9 cellular contexts compared by ENCODE assay signal in the genomic region with DNA sequence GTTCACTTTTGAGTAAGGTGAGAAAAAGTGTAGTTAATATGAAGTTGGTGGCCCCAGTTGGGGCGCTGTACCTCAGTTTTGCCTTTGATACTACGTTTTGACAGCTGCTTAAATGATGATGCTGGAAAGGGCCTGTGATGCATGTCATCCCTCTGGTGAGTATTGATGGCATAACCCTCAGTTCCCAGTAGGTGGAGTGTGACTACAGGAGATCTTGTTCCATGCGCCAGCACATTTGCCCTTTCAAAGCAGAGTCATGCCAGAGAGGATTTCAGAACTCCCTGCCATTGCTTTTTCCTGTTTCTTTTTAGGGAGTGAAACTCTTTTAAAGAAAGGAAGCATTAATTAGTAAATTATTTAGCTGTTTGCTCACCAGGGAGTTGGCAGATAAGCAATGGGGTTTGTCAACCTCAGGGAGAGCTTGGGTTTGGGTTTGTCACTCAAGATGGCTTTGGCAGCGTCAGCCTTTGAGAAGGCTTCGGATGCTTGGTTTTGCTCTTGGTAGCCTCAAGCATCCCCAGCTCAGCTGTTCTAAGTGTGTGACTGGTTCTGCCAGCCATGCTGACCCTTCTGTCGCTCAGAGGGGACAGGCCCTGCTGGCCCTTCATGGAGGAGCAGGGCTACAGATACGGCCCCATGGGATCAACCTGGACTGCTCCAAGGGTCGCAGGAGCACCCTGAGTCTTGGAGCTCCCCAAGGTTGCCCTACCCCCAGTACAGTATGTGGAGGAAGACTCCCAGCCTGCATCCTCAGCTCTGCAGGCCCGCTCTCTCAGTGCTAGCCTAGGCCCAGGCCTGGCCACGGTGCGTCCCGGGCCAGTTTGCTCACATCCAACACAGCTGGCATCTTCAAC. TPM values are rescaled to one million over a fixed set of nuclear protein-coding genes. Genes with fewer than 3 reads are reported as not detected.
DNase-seq lines count a peak whose midpoint lies in the region; ATAC-seq, FAIRE-seq and TF ChIP-seq lines count a peak whose summit lies in the region.
"Had no signal": no experiment of that assay in that cellular context is flagged by ENCODE, and none has a peak within 500 bp of the region (broad histone marks: within the 10 kb centered on the region; RNA-seq: fewer than 3 reads in every experiment).

No MANE protein-coding gene starts in this region.

- no peaks in the 10 kb centered on the region for H3K36me3 Mint-ChIP-seq in CD8-positive, alpha-beta T cell
- H3K36me3 Mint-ChIP-seq: activated naive CD4-positive, alpha-beta T cell treated with anti-CD3 and anti-CD28 coated beads, Interleukin-2, amount 50 U/mL, for 24 hours had no signal

- no peaks in the 10 kb centered on the region for H3K27me3 Mint-ChIP-seq in CD8-positive, alpha-beta T cell (ENCODE audit: low read depth)
- H3K27me3 Mint-ChIP-seq: activated naive CD4-positive, alpha-beta T cell treated with anti-CD3 and anti-CD28 coated beads, Interleukin-2, amount 50 U/mL, for 24 hours had no signal

- peak; percentile 64 for TF ChIP-seq CTCF in CD8-positive, alpha-beta T cell (IDR thresholded peaks at IDR 0.05)
- peak; percentile 85 for TF ChIP-seq CTCF in VCaP (conservative IDR thresholded peaks at IDR 0.05)
- TF ChIP-seq CTCF in lung (IDR thresholded peaks at IDR 0.05; ENCODE audit: control extremely low read depth, extremely low read depth), result peak; percentile 86

- POLR2A ChIA-PET in CD8-positive, alpha-beta T cell (lab: Charles Lee), result interaction anchor here (1.0 kb wide), 1 partner anchor 224 kb away, joined by 4 read pairs; no protein-coding TSS in a partner anchor

- no peaks in the 10 kb centered on the region for H3K36me3 ChIP-seq in CD8-positive, alpha-beta T cell (ENCODE audit: insufficient read depth, low read length)
- H3K36me3 ChIP-seq in lung (ENCODE audit: control insufficient read depth in 2 of 2, insufficient read depth in 2 of 2, low read length in 2 of 2), result peaks cover 0 to 2% of the 10 kb centered on the region in 2 donors

- no peak overlapping the region for H3K27ac ChIP-seq in CD8-positive, alpha-beta T cell (ENCODE audit: low read depth, low read length)
- H3K27ac ChIP-seq in VCaP (peak overlapping the region; percentile 13; the same call in 1 of the 2 replicates), lung (ENCODE audit: low read depth in 1 of 2, low read length in 1 of 2) (peak overlapping the region in 1 of 2 donors; percentile 71)

- 71 to 74% methylated on average over 12 of the region's 12 CpGs for WGBS in lung, 2 donors

- H3K4me1 ChIP-seq in CD8-positive, alpha-beta T cell (ENCODE audit: insufficient read depth, low read length), result no peaks in the 10 kb centered on the region
- H3K4me1 ChIP-seq in lung (ENCODE audit: control insufficient read depth in 2 of 2, insufficient read depth in 2 of 2, low read length in 2 of 2), result peaks cover 0 to 2% of the 10 kb centered on the region in 2 donors

- CTCF ChIA-PET in CD8-positive, alpha-beta T cell (lab: Charles Lee), result interaction anchor here (0.9 to 3.1 kb wide), 18 partner anchors 11 to 373 kb away, joined by 3 to 34 read pairs (median 4); no protein-coding TSS in a partner anchor

- FAIRE-seq in GM19239 (lab: Jason Lieb, UNC), result peak; percentile 100

- H3K4me1 Mint-ChIP-seq in CD8-positive, alpha-beta T cell (ENCODE audit: low read depth), result no peaks in the 10 kb centered on the region
- H3K4me1 Mint-ChIP-seq: activated naive CD4-positive, alpha-beta T cell treated with anti-CD3 and anti-CD28 coated beads, Interleukin-2, amount 50 U/mL, for 24 hours had no signal

- no peaks in the 10 kb centered on the region for H3K27me3 ChIP-seq in CD8-positive, alpha-beta T cell (ENCODE audit: insufficient read depth, low read length)
- H3K27me3 ChIP-seq in lung (ENCODE audit: control insufficient read depth, insufficient read depth), result no peaks in the 10 kb centered on the region

- intact Hi-C loops in CD8-positive, alpha-beta T cell (cut with DNase I, micrococcal nuclease), result loop anchor here (1.0 to 5.0 kb wide), 5 partner anchors 177 to 375 kb away; no protein-coding TSS in a partner anchor

- H3K9me3 ChIP-seq in CD8-positive, alpha-beta T cell (ENCODE audit: low read length), result no peaks in the 10 kb centered on the region
- H3K9me3 ChIP-seq in lung (ENCODE audit: control insufficient read depth in 2 of 2, insufficient read depth in 1 of 2, low read length in 1 of 2), result no peaks in the 10 kb centered on the region

- H3K9me3 Mint-ChIP-seq in CD8-positive, alpha-beta T cell, result no peaks in the 10 kb centered on the region
- H3K9me3 Mint-ChIP-seq: activated naive CD4-positive, alpha-beta T cell treated with anti-CD3 and anti-CD28 coated beads, Interleukin-2, amount 50 U/mL, for 24 hours had no signal

- H3K4me3 Mint-ChIP-seq in CD8-positive, alpha-beta T cell, result no peak overlapping the region
- H3K4me3 Mint-ChIP-seq: activated naive CD4-positive, alpha-beta T cell treated with anti-CD3 and anti-CD28 coated beads, Interleukin-2, amount 50 U/mL, for 24 hours had no signal

- no peak overlapping the region for H3K4me3 ChIP-seq in CD8-positive, alpha-beta T cell (ENCODE audit: low read depth, low read length)
- no peak overlapping the region for H3K4me3 ChIP-seq in lung

- DNase-seq in CD8-positive, alpha-beta T cell, result peak in 6 of 7 experiments; percentile 10 to 52 (median 30)
- DNase-seq in GM19239 (ENCODE audit: insufficient read length, low spot score), result peak; percentile 71
- DNase-seq in NCI-H2196 (lab: John Stamatoyannopoulos, UW; ENCODE audit: unreplicated experiment), result peak; percentile 83
- DNase-seq in effector CD4-positive, alpha-beta T cell, result peak; percentile 16
- peak; percentile 72 for DNase-seq in lung (ENCODE audit: low spot score)
- DNase-seq in stimulated activated CD8-positive, alpha-beta memory T cell treated with anti-CD3 and anti-CD28 coated beads, Interleukin-15, amount 100 ng/mL, for 48 hours (ENCODE audit: low read depth in 2 of 2), result peak; percentile 5 to 26

- H3K27ac Mint-ChIP-seq in CD8-positive, alpha-beta T cell, result no peak overlapping the region

- peak; percentile 89 for ATAC-seq in CD8-positive, alpha-beta T cell
- ATAC-seq in HG03280 (IDR thresholded peaks at IDR 0.05; ENCODE audit: unreplicated experiment), result peak; percentile 51
- peak; percentile 83 for ATAC-seq in lung (ENCODE audit: insufficient read depth, low FRiP score)

RNA-seq across cellular contexts. Expression of a gene that starts 29.1 kb away (rescaled TPM):
- 1 to 10 TPM; 1.2 to 1.4 TPM for total RNA-seq in CD8-positive, alpha-beta T cell
- total RNA-seq in lung, result 10 to 100 TPM; 28.6 to 51.6 TPM
- polyA plus RNA-seq in lung, result 10 to 100 TPM; 20.5 to 48.6 TPM

Comparison
In these comparisons a context has a peak if more than half of its experiments do, and no peak if none do; other contexts are left out.
1. DNase-seq: peak in every context shown above with its lines; median percentile 83 in NCI-H2196; 72 in lung; 71 in GM19239; 30 in CD8-positive, alpha-beta T cell; 16 in effector CD4-positive, alpha-beta T cell; 16 in stimulated activated CD8-positive, alpha-beta memory T cell treated with anti-CD3 and anti-CD28 coated beads, Interleukin-15, amount 100 ng/mL, for 48 hours.
2. RNA of a gene that starts 29.1 kb away (total RNA-seq): 28.6 to 51.6 TPM in lung; 1.2 to 1.4 TPM in CD8-positive, alpha-beta T cell; every median in the first group is over 10 times any median in the second.
3. Peak in every context shown above with its lines, with median percentiles within 50 percentile points of each other: ATAC-seq and CTCF ChIP-seq.